In genomic region chr2:109602617-109603188, GRCh38 we compare ENCODE assay signal across 2 cellular contexts.
TF ChIP-seq lines count a peak whose summit lies in the region.

No MANE protein-coding gene starts in this region.

TF ChIP-seq in HEK293, 187 proteins besides CTCF, POLR2A, EP300 and RAD21 (continued from another document and continues in another):
- TF ChIP-seq ELK4 (IDR thresholded peaks at IDR 0.05; ENCODE audit: borderline replicate concordance, low read depth, low read length) (no peak), MZF1 (tag by site-specific recombination; IDR thresholded peaks at IDR 0.05; ENCODE audit: borderline replicate concordance) (peak; percentile 80; the same call in 1 of the 2 replicates), ZNF148 (tag by site-specific recombination; IDR thresholded peaks at IDR 0.05; ENCODE audit: borderline replicate concordance) (no peak), ZNF513 (tag by site-specific recombination; IDR thresholded peaks at IDR 0.05) (no peak), ZEB2 (tag by site-specific recombination; IDR thresholded peaks at IDR 0.05) (no peak; the same call in 1 of the 2 replicates), ZNF16 (tag by site-specific recombination; IDR thresholded peaks at IDR 0.05; ENCODE audit: low read depth) (no peak), ZFP3 (tag by site-specific recombination; IDR thresholded peaks at IDR 0.05; ENCODE audit: low read depth) (no peak; the same call in 1 of the 2 replicates), ZNF398 (tag by site-specific recombination; IDR thresholded peaks at IDR 0.05) (no peak), ZNF416 (tag by site-specific recombination; IDR thresholded peaks at IDR 0.05) (no peak), ZNF391 (tag by site-specific recombination; IDR thresholded peaks at IDR 0.05; ENCODE audit: borderline replicate concordance, low read depth) (no peak)

TF ChIP-seq in WTC11, 78 proteins besides CTCF, POLR2A, EP300 and RAD21 (continued from another document):
- no peak for TF ChIP-seq AFF4 (CRISPR knock-in tag; IDR thresholded peaks at IDR 0.05; ENCODE audit: borderline replicate concordance)
